8 cellular contexts compared by ENCODE assay signal in genomic region chr9:109411818-109412352, GRCh38.
DNase-seq lines count a peak whose midpoint lies in the region; ATAC-seq and TF ChIP-seq lines count a peak whose summit lies in the region.

No MANE protein-coding gene starts in this region.

- H3K36me3 ChIP-seq in PC-3 (ENCODE audit: low read depth, low read length) = no peaks in the 10 kb centered on the region

- DNase-seq in COR-L47 (lab: John Stamatoyannopoulos, UW) (peak; percentile 0), PC-3 (peak; percentile 15), dorsolateral prefrontal cortex (no peak), pons (ENCODE audit: low spot score) (peak; percentile 40), NCI-H1694 treated with DMSO at 0.1 percent for 48 hours (lab: John Stamatoyannopoulos, UW) (no peak), NCI-H2081 treated with DMSO at 0.1 percent for 48 hours (lab: John Stamatoyannopoulos, UW) (no peak)

- H3K27ac ChIP-seq in PC-3 (ENCODE audit: low read length) (no peak overlapping the region), dorsolateral prefrontal cortex (no peak overlapping the region)

- CTCF ChIA-PET in PC-3 (lab: Charles Lee) = interaction anchor here (0.7 kb wide), 2 partner anchors 28 to 210 kb away, joined by 3 to 5 read pairs; no protein-coding TSS in a partner anchor

- no peak overlapping the region for H3K9ac ChIP-seq in PC-3 (ENCODE audit: low read length)

- no TSS peak for BruUV-seq in PC-3 (replicated peaks; lab: Mats Ljungman, UMichigan)

- H3K79me2 ChIP-seq in PC-3 (ENCODE audit: low read length) = no peaks in the 10 kb centered on the region

- no peak overlapping the region for H3K4me2 ChIP-seq in PC-3 (ENCODE audit: low read length)

- no peaks in the 10 kb centered on the region for H3K27me3 ChIP-seq in PC-3 (ENCODE audit: low read length)
- H3K27me3 ChIP-seq in dorsolateral prefrontal cortex = peaks cover 0 to 5% (median 0%) of the 10 kb centered on the region in 45 donors

- peak; percentile 40 for ATAC-seq in GM18870 (IDR thresholded peaks at IDR 0.05; ENCODE audit: unreplicated experiment)
- peak; percentile 31 for ATAC-seq in HG03095 (IDR thresholded peaks at IDR 0.05; ENCODE audit: unreplicated experiment)
- no peak for ATAC-seq in PC-3

- H3F3A ChIP-seq in PC-3 (ENCODE audit: low read length, unreplicated experiment) = no peaks in the 10 kb centered on the region

- no peak overlapping the region for H3K4me3 ChIP-seq in PC-3 (ENCODE audit: low read length)
- H3K4me3 ChIP-seq in dorsolateral prefrontal cortex = peak overlapping the region in 1 of 59 donors; percentile 12

- H2AFZ ChIP-seq in PC-3 (ENCODE audit: low read length) = no peak overlapping the region

- intact Hi-C loops in PC-3 (cut with micrococcal nuclease) = no loop called here
- intact Hi-C loops in dorsolateral prefrontal cortex (cut with DNase I) = no loop called here

- H3K4me1 ChIP-seq in PC-3 (ENCODE audit: insufficient read depth, low read length) = no peaks in the 10 kb centered on the region

- TF ChIP-seq CTCF in PC-3 (conservative IDR thresholded peaks at IDR 0.05; ENCODE audit: low read depth, low read length) (peak; percentile 64), dorsolateral prefrontal cortex (IDR thresholded peaks at IDR 0.05 in 54 of 56, conservative IDR thresholded peaks at IDR 0.05 in 2 of 56; ENCODE audit: low read depth in 1 of 56, partially characterized antibody in 56 of 56) (peak; percentile 30 to 78 (median 62))

- no peaks in the 10 kb centered on the region for H4K20me1 ChIP-seq in PC-3 (ENCODE audit: low read length)

- POLR2A ChIA-PET in PC-3 (lab: Charles Lee; ENCODE audit: unreplicated experiment) = no interaction called here

- H3K9me3 ChIP-seq in PC-3 (ENCODE audit: low read length) = no peaks in the 10 kb centered on the region

- H3K9me2 ChIP-seq in PC-3 (replicated peaks; ENCODE audit: low read length) = no peaks in the 10 kb centered on the region

Comparison
In these comparisons a context has a peak if more than half of its experiments do, and no peak if none do; other contexts are left out.
1. DNase-seq: peak in COR-L47 (single experiment), PC-3 (single experiment) and pons (single experiment); none in dorsolateral prefrontal cortex (0 of 10), NCI-H1694 treated with DMSO at 0.1 percent for 48 hours (single experiment) and NCI-H2081 treated with DMSO at 0.1 percent for 48 hours (single experiment).